8 cellular contexts compared by ENCODE assay signal in the genomic region with DNA sequence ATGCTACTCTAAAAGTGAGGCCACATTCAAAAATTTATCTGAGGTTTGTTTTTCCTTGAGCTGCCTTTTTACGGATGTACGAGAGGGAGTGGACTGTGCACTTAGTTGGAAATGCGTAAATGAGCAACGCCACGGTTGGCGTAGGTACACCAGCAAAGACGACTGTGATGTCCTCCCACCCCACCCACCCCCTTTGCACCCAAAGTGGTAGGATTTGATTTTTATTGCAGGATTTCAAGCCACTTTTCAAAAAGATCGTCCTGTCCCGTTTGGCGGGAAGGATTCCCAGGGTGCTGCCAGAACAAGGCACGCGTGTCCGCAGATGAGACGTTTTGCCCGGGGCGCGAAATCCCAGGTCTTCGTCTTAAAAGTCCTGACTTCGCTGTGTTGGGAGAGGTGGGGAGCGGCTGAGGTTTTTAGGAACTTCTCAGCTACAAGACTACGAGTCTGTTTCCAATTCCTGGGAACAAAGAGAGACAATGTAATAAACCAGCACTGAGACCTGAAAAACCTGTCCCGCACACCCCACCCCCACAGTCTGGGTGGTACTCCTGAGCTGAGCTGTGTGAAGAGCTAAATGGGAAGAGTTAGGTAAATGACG. TPM values are rescaled to one million over a fixed set of nuclear protein-coding genes. Genes with fewer than 3 reads are reported as not detected.
A peak's percentile ranks its signal among the peaks of the same experiment; 100 is the strongest.
DNase-seq lines count a peak whose midpoint lies in the region; ATAC-seq, FAIRE-seq and TF ChIP-seq lines count a peak whose summit lies in the region.

No MANE protein-coding gene starts in this region.

- H3K4me1 ChIP-seq in KMS-11 (ENCODE audit: low read depth, poor library complexity, severe bottlenecking) (peaks cover 12% of the 10 kb centered on the region), kidney (ENCODE audit: control insufficient read depth in 1 of 2, insufficient read depth in 1 of 2, low read depth in 1 of 2, low read length in 2 of 2) (peaks cover 7 to 10% of the 10 kb centered on the region in 2 donors)

- TF ChIP-seq CTCF in KMS-11 (conservative IDR thresholded peaks at IDR 0.05; ENCODE audit: low read depth, low read length) (no peak), kidney (IDR thresholded peaks at IDR 0.05; ENCODE audit: borderline replicate concordance, extremely low read depth, insufficient read depth) (no peak)

- H3K9ac ChIP-seq in KMS-11, result no peak overlapping the region; the same call in 1 of the 2 replicates
- peak overlapping the region in 1 of 2 donors; percentile 47 for H3K9ac ChIP-seq in kidney (ENCODE audit: low read length in 2 of 2)

- H3K27ac ChIP-seq in KMS-11, result no peak overlapping the region
- peak overlapping the region; percentile 3 to 17 for H3K27ac ChIP-seq in kidney (ENCODE audit: low read depth in 2 of 2, low read length in 2 of 2)

- no peaks in the 10 kb centered on the region for H3K79me2 ChIP-seq in KMS-11 (ENCODE audit: insufficient read depth, low read depth)

- intact Hi-C loops in kidney (cut with DNase I), result no loop called here

- H3K27me3 ChIP-seq in KMS-11 (ENCODE audit: insufficient read depth, low read depth), result peaks cover 3% of the 10 kb centered on the region; the same call in 1 of the 2 replicates

- FAIRE-seq in kidney (lab: Jason Lieb, UNC), result no peak

- H4K20me1 ChIP-seq in KMS-11 (ENCODE audit: insufficient read depth), result no peaks in the 10 kb centered on the region

- H3K9me3 ChIP-seq in kidney (ENCODE audit: control insufficient read depth in 1 of 2, low read length in 2 of 2), result no peaks in the 10 kb centered on the region

- no peak for ATAC-seq in stimulated activated naive CD8-positive, alpha-beta T cell treated with anti-CD3 and anti-CD28 coated beads, Interleukin-15, Interleukin-2, amounts not matched to agents 100 U/mL and 50 U/mL, for 24 hours
- no peak for ATAC-seq in GM21717 (IDR thresholded peaks at IDR 0.05; ENCODE audit: unreplicated experiment)

- peak overlapping the region; percentile 27; the same call in 1 of the 2 replicates for H3K4me2 ChIP-seq in KMS-11

- DNase-seq in CD1c-positive myeloid dendritic cell (ENCODE audit: extremely low spot score), result peak; percentile 12
- peak; percentile 39 for DNase-seq in astrocyte of the hippocampus (ENCODE audit: low read depth, low spot score)
- DNase-seq in kidney, result peak; percentile 83
- peak; percentile 6 for DNase-seq in stimulated activated naive CD8-positive, alpha-beta T cell treated with anti-CD3 and anti-CD28 coated beads, Interleukin-15, Interleukin-2, amounts not matched to agents 100 U/mL and 50 U/mL, for 24 hours
- no peak for DNase-seq in putamen (ENCODE audit: low spot score)
- no peak for DNase-seq in iPS-NIHi7 (ENCODE audit: extremely low spot score)

- H3K36me3 ChIP-seq in KMS-11 (ENCODE audit: insufficient read depth), result no peaks in the 10 kb centered on the region
- H3K36me3 ChIP-seq in kidney (ENCODE audit: control insufficient read depth in 1 of 2, insufficient read depth in 2 of 2, low read length in 2 of 2), result no peaks in the 10 kb centered on the region

- H3K4me3 ChIP-seq in KMS-11 (IDR thresholded peaks at IDR 0.05; ENCODE audit: insufficient read depth, low read depth, low read length), result no peak overlapping the region
- peak overlapping the region; percentile 73 to 86 for H3K4me3 ChIP-seq in kidney (ENCODE audit: low read length in 2 of 2)

- H2AFZ ChIP-seq in KMS-11 (ENCODE audit: low read depth), result peak overlapping the region; percentile 76

RNA-seq across cellular contexts. Expression of a gene that starts 1.0 kb away (rescaled TPM):
- total RNA-seq in kidney, result 52.5 TPM
- polyA plus RNA-seq in kidney (ENCODE audit: insufficient read depth, low read depth, low replicate concordance), result 10.8 TPM

Comparison
In these comparisons a context has a peak if more than half of its experiments do, and no peak if none do; other contexts are left out.
1. DNase-seq: peak in CD1c-positive myeloid dendritic cell (single experiment), astrocyte of the hippocampus (single experiment), kidney (single experiment) and stimulated activated naive CD8-positive, alpha-beta T cell treated with anti-CD3 and anti-CD28 coated beads, Interleukin-15, Interleukin-2, amounts not matched to agents 100 U/mL and 50 U/mL, for 24 hours (single experiment); none in putamen (single experiment) and iPS-NIHi7 (single experiment).